Comparison of ENCODE assay signal across 8 cellular contexts in the genomic region with DNA sequence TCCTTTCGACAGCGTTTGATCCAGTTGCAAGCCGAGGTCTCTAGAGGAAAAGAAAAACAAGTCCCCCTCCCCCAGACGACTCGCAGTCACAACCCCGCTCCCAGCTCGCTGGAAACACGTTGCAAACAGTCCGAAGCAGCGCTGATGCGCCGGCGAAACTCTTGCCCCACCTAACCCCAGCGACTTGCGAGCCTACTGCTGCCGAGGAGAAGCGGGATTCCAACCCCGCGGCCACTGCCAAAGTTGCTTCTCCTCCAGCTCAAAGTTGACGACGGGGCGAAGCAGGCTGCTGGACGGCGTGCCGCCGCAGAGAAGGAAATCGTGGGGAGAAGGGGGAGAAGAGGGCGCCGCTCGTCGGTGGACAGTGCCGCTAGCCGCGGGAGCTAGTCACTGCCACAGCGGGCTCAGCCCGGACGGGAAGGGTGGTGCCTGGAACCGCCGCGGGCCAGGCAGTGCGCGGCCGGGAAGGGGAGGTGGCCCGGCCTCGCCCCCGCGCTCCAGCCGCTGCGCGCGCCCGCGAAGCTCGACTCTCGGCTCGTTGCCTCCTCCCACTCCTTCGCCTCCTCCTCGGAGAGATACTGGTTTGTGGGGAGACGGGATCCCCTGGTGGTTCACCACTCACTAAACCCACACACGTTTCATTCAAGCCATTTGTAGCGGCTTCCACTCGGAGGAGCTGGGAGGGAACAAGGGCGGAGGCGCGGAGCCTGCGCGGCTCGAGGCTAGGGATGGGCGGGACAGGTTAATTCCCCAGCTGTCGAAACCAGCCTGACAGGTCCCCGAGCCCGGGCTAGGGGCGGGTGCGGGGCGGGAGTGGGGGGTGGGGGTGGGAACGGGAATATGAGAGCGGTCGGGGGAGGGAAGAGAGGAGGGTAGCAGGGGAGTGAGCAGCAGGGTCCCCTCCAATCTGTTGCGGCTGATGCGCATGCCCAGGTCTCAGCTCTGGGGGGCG. TPM values are rescaled to one million over a fixed set of nuclear protein-coding genes. Genes with fewer than 3 reads are reported as not detected.
DNase-seq lines count a peak whose midpoint lies in the region; ATAC-seq and TF ChIP-seq lines count a peak whose summit lies in the region.

GPR37 (minus strand) TSS at position 392 of the 952 bp plus-strand sequence. CDS start 816 bp downstream, outside the sequence.

- peak within 1 kb of the TSS; percentile 48 for H3K4me3 ChIP-seq in NT2/D1 (ENCODE audit: insufficient read length, low read depth)
- H3K4me3 ChIP-seq in right atrium auricular region = peak within 1 kb of the TSS; percentile 42 to 49

- ATAC-seq in GM19397 (IDR thresholded peaks at IDR 0.05; ENCODE audit: unreplicated experiment) (peak; percentile 62), HG03460 (IDR thresholded peaks at IDR 0.05; ENCODE audit: unreplicated experiment) (peak; percentile 59)

- no peak for TF ChIP-seq CTCF in right atrium auricular region (IDR thresholded peaks at IDR 0.05)

- H3K36me3 ChIP-seq in NT2/D1 (ENCODE audit: insufficient read depth, insufficient read length, low read length) (no peaks in the 10 kb centered on the region), right atrium auricular region (no peaks in the 10 kb centered on the region)

- no peaks in the 10 kb centered on the region for H3K9me3 ChIP-seq in NT2/D1 (ENCODE audit: insufficient read depth, low read length)
- no peaks in the 10 kb centered on the region for H3K9me3 ChIP-seq in right atrium auricular region

- peaks cover 20% of the 10 kb centered on the region for H3K27me3 ChIP-seq in NT2/D1 (ENCODE audit: insufficient read depth, insufficient read length)
- peaks cover 12 to 13% of the 10 kb centered on the region in 2 donors for H3K27me3 ChIP-seq in right atrium auricular region

- intact Hi-C loops in posterior cingulate gyrus (cut with DNase I) = loop anchor here (1.0 to 10.0 kb wide), 3 partner anchors 40 to 593 kb away; no protein-coding TSS in a partner anchor

- no peak within 1 kb of the TSS for H3K27ac ChIP-seq in right atrium auricular region

- peaks cover 3% of the 10 kb centered on the region for H3K4me1 ChIP-seq in NT2/D1 (ENCODE audit: insufficient read depth, insufficient read length)
- H3K4me1 ChIP-seq in right atrium auricular region = peaks cover 0 to 22% of the 10 kb centered on the region in 2 donors

- DNase-seq in COLO668 (lab: John Stamatoyannopoulos, UW; ENCODE audit: unreplicated experiment) (peak; percentile 91), NT2/D1 (ENCODE audit: low read depth, low spot score) (peak; percentile 55), anterior cingulate cortex (lab: John Stamatoyannopoulos, UW) (peak in 56 of 58 donors; percentile 31 to 95 (median 82)), right atrium auricular region (ENCODE audit: low spot score) (no peak), posterior cingulate gyrus (peak; percentile 75 to 98 (median 86)), activated gamma-delta T cell (lab: John Stamatoyannopoulos, UW) (no peak)

- peak within 1 kb of the TSS; percentile 80 for H3K9ac ChIP-seq in NT2/D1 (ENCODE audit: insufficient read length, low read depth)

RNA-seq across cellular contexts. Expression of gene GPR37, which starts in this region (rescaled TPM):
- 1 to 10 TPM in 1 of 2 donors, not detected in 1; 1.1 TPM for total RNA-seq in right atrium auricular region

Comparison
In these comparisons a context has a peak if more than half of its experiments do, and no peak if none do; other contexts are left out.
1. DNase-seq: peak in COLO668 (single experiment), NT2/D1 (single experiment), anterior cingulate cortex (56 of 58) and posterior cingulate gyrus (10 of 10); none in right atrium auricular region (single experiment) and activated gamma-delta T cell (single experiment).